ENCODE assay signal across 24 cellular contexts in genomic region chr1:238176441-238176840, GRCh38.
DNase-seq lines count a peak whose midpoint lies in the region; ATAC-seq, FAIRE-seq and TF ChIP-seq lines count a peak whose summit lies in the region.
"Had no signal": no experiment of that assay in that cellular context is flagged by ENCODE, and none has a peak within 500 bp of the region (broad histone marks: within the 10 kb centered on the region; RNA-seq: fewer than 3 reads in every experiment).

No MANE protein-coding gene starts in this region.

- no peak for FAIRE-seq in astrocyte (lab: Jason Lieb, UNC)
- FAIRE-seq: H1, K562 had no signal

- no peaks in the 10 kb centered on the region for H3F3A ChIP-seq in GM23338 (replicated peaks; ENCODE audit: low read depth)
- peaks cover 18% of the 10 kb centered on the region for H3F3A ChIP-seq in neural progenitor cell (ENCODE audit: low read depth)

- H3K4me2 ChIP-seq in GM23338 (no peak overlapping the region), astrocyte (ENCODE audit: low read length) (no peak overlapping the region), neural progenitor cell (no peak overlapping the region)

- no peak overlapping the region for H3K4me3 ChIP-seq in GM23338
- H3K4me3 ChIP-seq in astrocyte (ENCODE audit: insufficient read depth, low read depth, low read length): no peak overlapping the region
- H3K4me3 ChIP-seq in neural progenitor cell: no peak overlapping the region
- H3K4me3 ChIP-seq in Caco-2 (ENCODE audit: low read depth, low read length): no peak overlapping the region
- H3K4me3 ChIP-seq: K562 had no signal

- H3K4me1 ChIP-seq in GM23338 (ENCODE audit: insufficient read depth) (peaks cover 19% of the 10 kb centered on the region), astrocyte (ENCODE audit: insufficient read depth, low read length) (peaks cover 3% of the 10 kb centered on the region), neural progenitor cell (peaks cover 23% of the 10 kb centered on the region), Caco-2 (no peaks in the 10 kb centered on the region)

- no peaks in the 10 kb centered on the region for H3K27me3 ChIP-seq in GM23338 (ENCODE audit: insufficient read depth)
- no peaks in the 10 kb centered on the region for H3K27me3 ChIP-seq in astrocyte (ENCODE audit: insufficient read depth, low read length)
- H3K27me3 ChIP-seq in neural progenitor cell: no peaks in the 10 kb centered on the region
- no peaks in the 10 kb centered on the region for H3K27me3 ChIP-seq in Caco-2 (replicated peaks; ENCODE audit: control insufficient read depth, insufficient read depth, low read length)

- CTCF ChIA-PET in Caco-2 (lab: Charles Lee): no interaction called here

- H3K9ac ChIP-seq in astrocyte (ENCODE audit: low read length) (no peak overlapping the region), neural progenitor cell (no peak overlapping the region)

- no peak for ATAC-seq in GM23338
- ATAC-seq: CD8-positive, alpha-beta T cell; K562; PC-3; SK-N-SH treated with all-trans-retinoic acid at 6 μM for 48 hours had no signal

- H3K4me1 Mint-ChIP-seq in GM23338 (peaks cover 15% of the 10 kb centered on the region), astrocyte (ENCODE audit: low read depth, unreplicated experiment) (peaks cover 2% of the 10 kb centered on the region), neural progenitor cell (peaks cover 16% of the 10 kb centered on the region), Caco-2 (ENCODE audit: low read depth, unreplicated experiment) (no peaks in the 10 kb centered on the region)

- TF ChIP-seq CTCF in GM23338 (conservative IDR thresholded peaks at IDR 0.05; ENCODE audit: low read depth in 2 of 2) (no peak), astrocyte (IDR thresholded peaks at IDR 0.05; ENCODE audit: insufficient read depth, low read depth, low read length) (no peak), neural progenitor cell (IDR thresholded peaks at IDR 0.05) (no peak), Caco-2 (IDR thresholded peaks at IDR 0.05; ENCODE audit: insufficient read depth in 1 of 2, low read depth in 1 of 2, low read length in 1 of 2, severe bottlenecking in 1 of 2, unreplicated experiment in 1 of 2) (no peak)

- H3K9me3 Mint-ChIP-seq in GM23338 (no peaks in the 10 kb centered on the region; the same call in 1 of the 3 replicates), astrocyte (ENCODE audit: unreplicated experiment) (peaks cover 3% of the 10 kb centered on the region), neural progenitor cell (peaks cover 6% of the 10 kb centered on the region), Caco-2 (ENCODE audit: unreplicated experiment) (peaks cover 16% of the 10 kb centered on the region)

- H3K36me3 ChIP-seq in GM23338 (ENCODE audit: insufficient read depth) (no peaks in the 10 kb centered on the region), astrocyte (ENCODE audit: insufficient read depth, low read length) (no peaks in the 10 kb centered on the region), neural progenitor cell (no peaks in the 10 kb centered on the region), Caco-2 (ENCODE audit: control insufficient read depth, insufficient read depth, low read length) (no peaks in the 10 kb centered on the region)

- H2AFZ ChIP-seq in GM23338: no peak overlapping the region
- H2AFZ ChIP-seq in astrocyte (ENCODE audit: low read depth, low read length): no peak overlapping the region
- no peak overlapping the region for H2AFZ ChIP-seq in neural progenitor cell (replicated peaks)

- H3K9me2 ChIP-seq in GM23338 (ENCODE audit: insufficient read depth): peaks cover 10% of the 10 kb centered on the region

- peak overlapping the region; percentile 28; the same call in 1 of the 2 replicates for H3K27ac ChIP-seq in GM23338 (ENCODE audit: low read depth)
- no peak overlapping the region for H3K27ac ChIP-seq in astrocyte (ENCODE audit: low read depth, low read length)
- no peak overlapping the region for H3K27ac ChIP-seq in neural progenitor cell

- H3K27ac Mint-ChIP-seq in GM23338: no peak overlapping the region
- H3K27ac Mint-ChIP-seq in astrocyte (ENCODE audit: unreplicated experiment): no peak overlapping the region
- H3K27ac Mint-ChIP-seq in neural progenitor cell: no peak overlapping the region
- H3K27ac Mint-ChIP-seq in Caco-2 (ENCODE audit: unreplicated experiment): no peak overlapping the region
- H3K27ac Mint-ChIP-seq: CD8-positive, alpha-beta T cell had no signal

- DNase-seq in GM23338 (ENCODE audit: low spot score) (peak; percentile 21), astrocyte (ENCODE audit: low read depth) (peak; percentile 36), neural progenitor cell (ENCODE audit: low spot score) (peak; percentile 3), Caco-2 (no peak), NCI-H774 (lab: John Stamatoyannopoulos, UW) (no peak), T-helper 2 cell (no peak)
- no peak for DNase-seq in stimulated activated CD4-positive, alpha-beta T cell treated with anti-CD3 and anti-CD28 coated beads, Interleukin-4, amount 100 ng/mL, for 24 hours
- DNase-seq: C1 segment of cervical spinal cord; Calu3; CD8-positive, alpha-beta T cell; DMS79 treated with DMSO at 0.1 percent for 48 hours; HCEC 1CT; Kasumi-1; NCI-H1092 treated with DMSO at 0.1 percent for 48 hours; NCI-H1436; NCI-H187; NCI-H2171 treated with DMSO at 0.1 percent for 48 hours; NCI-H345; NCI-H510A treated with DMSO at 0.1 percent for 48 hours; NCI-H748 treated with DMSO at 0.1 percent for 48 hours; PC-3 had no signal

- H3K79me2 ChIP-seq in GM23338 (replicated peaks; ENCODE audit: insufficient read depth): no peaks in the 10 kb centered on the region
- H3K79me2 ChIP-seq in astrocyte (ENCODE audit: insufficient read depth, low read length): no peaks in the 10 kb centered on the region
- H3K79me2 ChIP-seq in neural progenitor cell (ENCODE audit: low read depth): no peaks in the 10 kb centered on the region

- peaks cover 5% of the 10 kb centered on the region for H3K27me3 Mint-ChIP-seq in GM23338 (ENCODE audit: insufficient read depth, low read depth, poor library complexity)
- no peaks in the 10 kb centered on the region for H3K27me3 Mint-ChIP-seq in astrocyte (ENCODE audit: low read depth, unreplicated experiment)
- H3K27me3 Mint-ChIP-seq in neural progenitor cell (ENCODE audit: insufficient read depth, low read depth): no peaks in the 10 kb centered on the region
- H3K27me3 Mint-ChIP-seq in Caco-2 (ENCODE audit: insufficient read depth, unreplicated experiment): no peaks in the 10 kb centered on the region

- H4K20me1 ChIP-seq in GM23338 (replicated peaks; ENCODE audit: insufficient read depth) (no peaks in the 10 kb centered on the region), astrocyte (ENCODE audit: insufficient read depth, low read length) (no peaks in the 10 kb centered on the region), neural progenitor cell (ENCODE audit: low read depth) (no peaks in the 10 kb centered on the region)

- BruUV-seq in Caco-2 (replicated peaks; lab: Mats Ljungman, UMichigan): no TSS peak

- H3K36me3 Mint-ChIP-seq in GM23338 (ENCODE audit: low read depth) (peaks cover 7% of the 10 kb centered on the region), astrocyte (ENCODE audit: low read depth, unreplicated experiment) (no peaks in the 10 kb centered on the region), neural progenitor cell (peaks cover 2% of the 10 kb centered on the region), Caco-2 (ENCODE audit: insufficient read depth, unreplicated experiment) (no peaks in the 10 kb centered on the region)
- H3K36me3 Mint-ChIP-seq: CD8-positive, alpha-beta T cell had no signal

- intact Hi-C loops in Caco-2 (cut with micrococcal nuclease; ENCODE audit: unreplicated experiment): no loop called here

- H3K9me3 ChIP-seq in astrocyte (ENCODE audit: insufficient read depth, low read depth, low read length): no peaks in the 10 kb centered on the region
- H3K9me3 ChIP-seq in neural progenitor cell (ENCODE audit: low read depth): no peaks in the 10 kb centered on the region
- no peaks in the 10 kb centered on the region for H3K9me3 ChIP-seq in Caco-2

- H3K4me3 Mint-ChIP-seq in GM23338 (no peak overlapping the region), astrocyte (ENCODE audit: unreplicated experiment) (no peak overlapping the region), neural progenitor cell (no peak overlapping the region), Caco-2 (ENCODE audit: unreplicated experiment) (no peak overlapping the region)
- H3K4me3 Mint-ChIP-seq: CD8-positive, alpha-beta T cell had no signal

- POLR2A ChIA-PET in Caco-2 (lab: Charles Lee): no interaction called here

TF ChIP-seq in GM23338, 12 proteins besides CTCF, POLR2A, EP300 and RAD21 (continues in another document):
- TF ChIP-seq STAT1 (IDR thresholded peaks at IDR 0.05; ENCODE audit: unreplicated experiment) (no peak), NANOG (IDR thresholded peaks at IDR 0.05; ENCODE audit: borderline replicate concordance) (peak; percentile 58; the same call in 1 of the 2 replicates), ETS1 (IDR thresholded peaks at IDR 0.05) (no peak)

Comparison
In these comparisons a context has a peak if more than half of its experiments do, and no peak if none do; other contexts are left out.
1. DNase-seq: peak in GM23338 (single experiment), astrocyte (single experiment) and neural progenitor cell (single experiment); none in Caco-2 (0 of 2), NCI-H774 (single experiment), T-helper 2 cell (0 of 5) and stimulated activated CD4-positive, alpha-beta T cell treated with anti-CD3 and anti-CD28 coated beads, Interleukin-4, amount 100 ng/mL, for 24 hours (single experiment).